Comparison of ENCODE assay signal across 1 cellular context in the genomic region with DNA sequence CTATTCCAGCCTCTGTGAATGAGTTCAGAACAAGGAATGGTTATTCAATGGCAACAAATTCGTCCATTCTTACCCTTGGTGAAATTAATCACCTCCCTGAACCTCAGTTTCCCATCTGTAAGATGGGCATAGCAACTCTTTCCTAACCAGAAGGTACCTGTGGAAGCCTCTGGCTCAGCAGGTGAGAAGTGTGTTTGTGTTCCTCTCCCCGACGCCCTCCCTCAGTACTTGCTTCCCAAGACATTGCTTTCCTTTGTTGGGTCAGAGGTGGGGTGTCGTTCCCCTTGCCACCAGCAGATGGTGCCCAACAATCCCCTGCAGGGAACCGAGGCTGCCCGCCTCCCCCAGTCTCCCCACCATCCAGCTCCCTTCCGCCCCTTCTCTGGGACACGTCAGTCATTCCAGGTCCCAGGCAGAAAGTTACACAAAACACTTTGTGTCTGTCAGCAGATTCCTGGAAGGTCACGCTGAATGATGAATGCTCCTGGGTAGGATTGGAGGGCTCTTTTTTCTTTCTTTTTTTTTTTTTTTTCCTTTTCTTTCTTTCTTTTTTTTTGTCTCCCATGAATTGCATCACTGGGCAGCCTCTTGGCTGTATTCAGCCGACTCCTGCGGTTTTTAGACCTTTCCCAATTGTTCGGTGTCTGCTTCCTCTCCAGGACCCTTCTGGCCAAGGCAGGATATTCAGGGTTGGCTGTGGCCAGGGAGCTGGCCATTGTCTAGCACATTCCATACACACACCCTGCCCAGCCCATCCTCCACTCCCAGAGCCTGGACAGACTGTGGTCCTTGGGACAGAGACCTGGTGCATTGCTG.
TF ChIP-seq lines count a peak whose summit lies in the region.

No MANE protein-coding gene starts in this region.

TF ChIP-seq in K562, 482 proteins besides CTCF, POLR2A, EP300 and RAD21 (continued from another document):
- TF ChIP-seq GABPB1 (CRISPR knock-in tag; IDR thresholded peaks at IDR 0.05): peak; percentile 67
- no peak for TF ChIP-seq ZNF174 (CRISPR knock-in tag; IDR thresholded peaks at IDR 0.05)
- peak; percentile 82 for TF ChIP-seq CEBPB (tag; IDR thresholded peaks at IDR 0.05)
- TF ChIP-seq, protein P1, sequence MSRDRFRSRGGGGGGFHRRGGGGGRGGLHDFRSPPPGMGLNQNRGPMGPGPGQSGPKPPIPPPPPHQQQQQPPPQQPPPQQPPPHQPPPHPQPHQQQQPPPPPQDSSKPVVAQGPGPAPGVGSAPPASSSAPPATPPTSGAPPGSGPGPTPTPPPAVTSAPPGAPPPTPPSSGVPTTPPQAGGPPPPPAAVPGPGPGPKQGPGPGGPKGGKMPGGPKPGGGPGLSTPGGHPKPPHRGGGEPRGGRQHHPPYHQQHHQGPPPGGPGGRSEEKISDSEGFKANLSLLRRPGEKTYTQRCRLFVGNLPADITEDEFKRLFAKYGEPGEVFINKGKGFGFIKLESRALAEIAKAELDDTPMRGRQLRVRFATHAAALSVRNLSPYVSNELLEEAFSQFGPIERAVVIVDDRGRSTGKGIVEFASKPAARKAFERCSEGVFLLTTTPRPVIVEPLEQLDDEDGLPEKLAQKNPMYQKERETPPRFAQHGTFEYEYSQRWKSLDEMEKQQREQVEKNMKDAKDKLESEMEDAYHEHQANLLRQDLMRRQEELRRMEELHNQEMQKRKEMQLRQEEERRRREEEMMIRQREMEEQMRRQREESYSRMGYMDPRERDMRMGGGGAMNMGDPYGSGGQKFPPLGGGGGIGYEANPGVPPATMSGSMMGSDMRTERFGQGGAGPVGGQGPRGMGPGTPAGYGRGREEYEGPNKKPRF (IDR thresholded peaks at IDR 0.05; ENCODE audit: low read depth, low read length): no peak
- no peak for TF ChIP-seq BRD4 (IDR thresholded peaks at IDR 0.05)
- TF ChIP-seq FOXK1 (CRISPR knock-in tag; IDR thresholded peaks at IDR 0.05; ENCODE audit: borderline replicate concordance): no peak
- TF ChIP-seq, protein P2, sequence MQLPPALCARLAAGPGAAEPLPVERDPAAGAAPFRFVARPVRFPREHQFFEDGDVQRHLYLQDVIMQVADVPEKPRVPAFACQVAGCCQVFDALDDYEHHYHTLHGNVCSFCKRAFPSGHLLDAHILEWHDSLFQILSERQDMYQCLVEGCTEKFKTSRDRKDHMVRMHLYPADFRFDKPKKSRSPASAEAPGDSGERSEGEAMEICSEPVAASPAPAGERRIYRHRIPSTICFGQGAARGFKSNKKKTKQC (CRISPR knock-in tag; IDR thresholded peaks at IDR 0.05): no peak
- TF ChIP-seq, protein P3, sequence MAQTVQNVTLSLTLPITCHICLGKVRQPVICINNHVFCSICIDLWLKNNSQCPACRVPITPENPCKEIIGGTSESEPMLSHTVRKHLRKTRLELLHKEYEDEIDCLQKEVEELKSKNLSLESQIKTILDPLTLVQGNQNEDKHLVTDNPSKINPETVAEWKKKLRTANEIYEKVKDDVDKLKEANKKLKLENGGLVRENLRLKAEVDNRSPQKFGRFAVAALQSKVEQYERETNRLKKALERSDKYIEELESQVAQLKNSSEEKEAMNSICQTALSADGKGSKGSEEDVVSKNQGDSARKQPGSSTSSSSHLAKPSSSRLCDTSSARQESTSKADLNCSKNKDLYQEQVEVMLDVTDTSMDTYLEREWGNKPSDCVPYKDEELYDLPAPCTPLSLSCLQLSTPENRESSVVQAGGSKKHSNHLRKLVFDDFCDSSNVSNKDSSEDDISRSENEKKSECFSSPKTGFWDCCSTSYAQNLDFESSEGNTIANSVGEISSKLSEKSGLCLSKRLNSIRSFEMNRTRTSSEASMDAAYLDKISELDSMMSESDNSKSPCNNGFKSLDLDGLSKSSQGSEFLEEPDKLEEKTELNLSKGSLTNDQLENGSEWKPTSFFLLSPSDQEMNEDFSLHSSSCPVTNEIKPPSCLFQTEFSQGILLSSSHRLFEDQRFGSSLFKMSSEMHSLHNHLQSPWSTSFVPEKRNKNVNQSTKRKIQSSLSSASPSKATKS (CRISPR knock-in tag; IDR thresholded peaks at IDR 0.05): no peak
- peak; percentile 85 for TF ChIP-seq C11orf30 (IDR thresholded peaks at IDR 0.05; ENCODE audit: low read depth)
- TF ChIP-seq L3MBTL2 (IDR thresholded peaks at IDR 0.05): 0 out of 2 replicates have a peak, but pooled peaks have one; percentile 19
- peak; percentile 49; the same call in 1 of the 2 replicates for TF ChIP-seq HMG20B (CRISPR knock-in tag; IDR thresholded peaks at IDR 0.05)
